ENCODE assay signal across 21 cellular contexts in genomic region chr16:72835041-72835440, GRCh38.
DNase-seq lines count a peak whose midpoint lies in the region; ATAC-seq and TF ChIP-seq lines count a peak whose summit lies in the region.
"Had no signal": no experiment of that assay in that cellular context is flagged by ENCODE, and none has a peak within 500 bp of the region (broad histone marks: within the 10 kb centered on the region; RNA-seq: fewer than 3 reads in every experiment).

No MANE protein-coding gene starts in this region.

- no peaks in the 10 kb centered on the region for H3K27me3 Mint-ChIP-seq in brain
- H3K27me3 Mint-ChIP-seq: B cell; CD4-positive, CD25-positive, alpha-beta regulatory T cell; IgD-negative memory B cell had no signal

- H3K9me3 ChIP-seq in BLaER1 = no peaks in the 10 kb centered on the region
- no peaks in the 10 kb centered on the region for H3K9me3 ChIP-seq in psoas muscle

- H3K27ac ChIP-seq in BLaER1 = no peak overlapping the region
- peak overlapping the region; percentile 30 for H3K27ac ChIP-seq in psoas muscle
- H3K27ac ChIP-seq: GM23248 had no signal

- peaks cover 4% of the 10 kb centered on the region for H3K36me3 Mint-ChIP-seq in brain
- H3K36me3 Mint-ChIP-seq: CD4-positive, CD25-positive, alpha-beta regulatory T cell; CD8-positive, alpha-beta memory T cell; IgD-negative memory B cell had no signal

- DNase-seq in head of caudate nucleus (peak in 34 of 42 donors; percentile 26 to 86 (median 60)), psoas muscle (no peak), SKM-1 (lab: John Stamatoyannopoulos, UW; ENCODE audit: unreplicated experiment) (no peak), NCI-H1436 treated with DMSO at 0.1 percent for 48 hours (lab: John Stamatoyannopoulos, UW) (no peak)
- no peak for DNase-seq in activated CD4-positive, alpha-beta T cell treated with anti-CD3 and anti-CD28 coated beads, Interleukin-2, amount 50 U/mL, for 48 hours
- DNase-seq: C1 segment of cervical spinal cord; CD4-positive, CD25-positive, alpha-beta regulatory T cell; CD8-positive, alpha-beta memory T cell; COR-L47; DMS 273 treated with DMSO at 0.1 percent for 48 hours; DMS53; DND-41; EL; GM23248; HCEC 1CT had no signal

- no peak overlapping the region for H3K4me3 ChIP-seq in BLaER1
- no peak overlapping the region for H3K4me3 ChIP-seq in psoas muscle
- H3K4me3 ChIP-seq: GM12878, GM23248 had no signal

- 76 to 85% (median 79%) methylated on average over 8 of the region's 8 CpGs for WGBS in psoas muscle, 3 donors

- no peaks in the 10 kb centered on the region for H3K9me3 Mint-ChIP-seq in brain
- H3K9me3 Mint-ChIP-seq: CD4-positive, CD25-positive, alpha-beta regulatory T cell; CD8-positive, alpha-beta memory T cell; IgD-negative memory B cell had no signal

- no peaks in the 10 kb centered on the region for H3K27me3 ChIP-seq in BLaER1
- H3K27me3 ChIP-seq in psoas muscle (ENCODE audit: insufficient read depth in 3 of 3, low read length in 2 of 3) = no peaks in the 10 kb centered on the region

- H3K4me2 ChIP-seq in BLaER1 = peak overlapping the region; percentile 59; the same call in 1 of the 2 replicates

- H3K4me1 Mint-ChIP-seq in brain = peaks cover 97% of the 10 kb centered on the region
- H3K4me1 Mint-ChIP-seq: CD8-positive, alpha-beta memory T cell had no signal

- no peak overlapping the region for H3K9ac ChIP-seq in BLaER1
- H3K9ac ChIP-seq: GM23248 had no signal

- no peaks in the 10 kb centered on the region for H3K36me3 ChIP-seq in BLaER1
- no peaks in the 10 kb centered on the region for H3K36me3 ChIP-seq in psoas muscle (ENCODE audit: insufficient read depth in 1 of 2, low read depth in 1 of 2)

- H3K27ac Mint-ChIP-seq in brain = peak overlapping the region in 3 of 5 experiments; percentile 35 to 90 (median 55)
- H3K27ac Mint-ChIP-seq: B cell; CD4-positive, CD25-positive, alpha-beta regulatory T cell; CD8-positive, alpha-beta memory T cell; IgD-negative memory B cell had no signal

- peak overlapping the region in 1 of 5 experiments; percentile 20 for H3K4me3 Mint-ChIP-seq in brain
- H3K4me3 Mint-ChIP-seq: B cell; CD4-positive, CD25-positive, alpha-beta regulatory T cell; CD8-positive, alpha-beta memory T cell; IgD-negative memory B cell had no signal

- H3K4me1 ChIP-seq in BLaER1 = peaks cover 44% of the 10 kb centered on the region
- peaks cover 6% of the 10 kb centered on the region for H3K4me1 ChIP-seq in psoas muscle

- intact Hi-C loops in head of caudate nucleus (cut with DNase I) = loop anchor here (10.0 kb wide), 2 partner anchors 220 to 360 kb away; no protein-coding TSS in a partner anchor
- intact Hi-C loops in psoas muscle (cut with DNase I) = loop anchor here (10.0 kb wide), 2 partner anchors 360 to 1120 kb away; no protein-coding TSS in a partner anchor

- ATAC-seq in psoas muscle = no peak
- ATAC-seq: GM12878, HepG2 had no signal

- H4K20me1 ChIP-seq in BLaER1 = no peaks in the 10 kb centered on the region

- no peak for TF ChIP-seq CTCF in brain (conservative IDR thresholded peaks at IDR 0.05)
- no peak for TF ChIP-seq CTCF in psoas muscle (IDR thresholded peaks at IDR 0.05)

Comparison
In these comparisons a context has a peak if more than half of its experiments do, and no peak if none do; other contexts are left out.
1. DNase-seq: peak in head of caudate nucleus (34 of 42); none in psoas muscle (0 of 2), SKM-1 (single experiment), NCI-H1436 treated with DMSO at 0.1 percent for 48 hours (single experiment) and activated CD4-positive, alpha-beta T cell treated with anti-CD3 and anti-CD28 coated beads, Interleukin-2, amount 50 U/mL, for 48 hours (0 of 2).